8 cellular contexts compared by ENCODE assay signal in genomic region chr11:60130496-60130895, GRCh38. TPM values are rescaled to one million over a fixed set of nuclear protein-coding genes. Genes with fewer than 3 reads are reported as not detected.
A peak's percentile ranks its signal among the peaks of the same experiment; 100 is the strongest.
DNase-seq lines count a peak whose midpoint lies in the region; ATAC-seq and TF ChIP-seq lines count a peak whose summit lies in the region.

No MANE protein-coding gene starts in this region.

- H3K4me3 Mint-ChIP-seq in activated naive CD8-positive, alpha-beta T cell treated with anti-CD3 and anti-CD28 coated beads, Interleukin-2, amount 50 U/mL, for 24 hours = no peak overlapping the region
- H3K4me3 Mint-ChIP-seq in activated naive CD8-positive, alpha-beta T cell treated with anti-CD3 and anti-CD28 coated beads for 36 hours = no peak overlapping the region

- intact Hi-C loops in left lung (cut with DNase I) = no loop called here

- no peaks in the 10 kb centered on the region for H3K9me3 ChIP-seq in left lung

- H3K9me3 Mint-ChIP-seq in activated naive CD8-positive, alpha-beta T cell treated with anti-CD3 and anti-CD28 coated beads, Interleukin-2, amount 50 U/mL, for 24 hours = no peaks in the 10 kb centered on the region
- H3K9me3 Mint-ChIP-seq in activated naive CD8-positive, alpha-beta T cell treated with anti-CD3 and anti-CD28 coated beads for 36 hours = peaks cover 11% of the 10 kb centered on the region

- peak in 1 of 2 donors; percentile 12 for TF ChIP-seq CTCF in left lung (IDR thresholded peaks at IDR 0.05)

- no peak for DNase-seq in activated naive CD8-positive, alpha-beta T cell treated with anti-CD3 and anti-CD28 coated beads, Interleukin-2, amount 50 U/mL, for 24 hours
- no peak for DNase-seq in activated naive CD8-positive, alpha-beta T cell treated with anti-CD3 and anti-CD28 coated beads for 36 hours
- peak; percentile 76 for DNase-seq in MV-4-11 (lab: John Stamatoyannopoulos, UW)
- peak; percentile 2 for DNase-seq in astrocyte of the hippocampus (ENCODE audit: low read depth, low spot score)
- DNase-seq in left lung = no peak

- H3K4me3 ChIP-seq in left lung = no peak overlapping the region

- no peaks in the 10 kb centered on the region for H3K4me1 Mint-ChIP-seq in activated naive CD8-positive, alpha-beta T cell treated with anti-CD3 and anti-CD28 coated beads, Interleukin-2, amount 50 U/mL, for 24 hours
- no peaks in the 10 kb centered on the region for H3K4me1 Mint-ChIP-seq in activated naive CD8-positive, alpha-beta T cell treated with anti-CD3 and anti-CD28 coated beads for 36 hours

- no peaks in the 10 kb centered on the region for H3K27me3 ChIP-seq in left lung

- peaks cover 6% of the 10 kb centered on the region for H3K27me3 Mint-ChIP-seq in activated naive CD8-positive, alpha-beta T cell treated with anti-CD3 and anti-CD28 coated beads, Interleukin-2, amount 50 U/mL, for 24 hours
- peaks cover 3% of the 10 kb centered on the region for H3K27me3 Mint-ChIP-seq in activated naive CD8-positive, alpha-beta T cell treated with anti-CD3 and anti-CD28 coated beads for 36 hours

- peak; percentile 63 for ATAC-seq in activated naive CD8-positive, alpha-beta T cell treated with anti-CD3 and anti-CD28 coated beads, Interleukin-2, amount 50 U/mL, for 24 hours
- ATAC-seq in left lung (peak; percentile 71), GM19455 (IDR thresholded peaks at IDR 0.05; ENCODE audit: unreplicated experiment) (no peak), GM18511 (IDR thresholded peaks at IDR 0.05; ENCODE audit: unreplicated experiment) (no peak), GM21367 (IDR thresholded peaks at IDR 0.05; ENCODE audit: unreplicated experiment) (no peak)

- no peaks in the 10 kb centered on the region for H3K36me3 ChIP-seq in left lung

- no peak overlapping the region for H3K27ac ChIP-seq in left lung

- H3K36me3 Mint-ChIP-seq in activated naive CD8-positive, alpha-beta T cell treated with anti-CD3 and anti-CD28 coated beads, Interleukin-2, amount 50 U/mL, for 24 hours (ENCODE audit: low read depth) = no peaks in the 10 kb centered on the region
- no peaks in the 10 kb centered on the region for H3K36me3 Mint-ChIP-seq in activated naive CD8-positive, alpha-beta T cell treated with anti-CD3 and anti-CD28 coated beads for 36 hours

- H3K4me1 ChIP-seq in left lung = no peaks in the 10 kb centered on the region

- H3K27ac Mint-ChIP-seq in activated naive CD8-positive, alpha-beta T cell treated with anti-CD3 and anti-CD28 coated beads, Interleukin-2, amount 50 U/mL, for 24 hours = no peak overlapping the region
- no peak overlapping the region for H3K27ac Mint-ChIP-seq in activated naive CD8-positive, alpha-beta T cell treated with anti-CD3 and anti-CD28 coated beads for 36 hours

RNA-seq across cellular contexts. Expression of gene MS4A2, which starts 42.0 kb away (rescaled TPM):
- total RNA-seq in activated naive CD8-positive, alpha-beta T cell treated with anti-CD3 and anti-CD28 coated beads for 36 hours = not detected
- total RNA-seq in left lung = 1 to 10 TPM; 3.3 to 6.1 TPM

RNA-seq across cellular contexts. Expression of gene MS4A6A, which starts 52.4 kb away (rescaled TPM):
- not detected for total RNA-seq in activated naive CD8-positive, alpha-beta T cell treated with anti-CD3 and anti-CD28 coated beads for 36 hours
- total RNA-seq in left lung = 100 to 1,000 TPM; 128 to 143 TPM

Comparison
In these comparisons a context has a peak if more than half of its experiments do, and no peak if none do; other contexts are left out.
1. ATAC-seq: peak in activated naive CD8-positive, alpha-beta T cell treated with anti-CD3 and anti-CD28 coated beads, Interleukin-2, amount 50 U/mL, for 24 hours (single experiment) and left lung (single experiment); none in GM19455 (single experiment), GM18511 (single experiment) and GM21367 (single experiment).
2. DNase-seq: peak in MV-4-11 (single experiment) and astrocyte of the hippocampus (single experiment); none in activated naive CD8-positive, alpha-beta T cell treated with anti-CD3 and anti-CD28 coated beads, Interleukin-2, amount 50 U/mL, for 24 hours (single experiment), activated naive CD8-positive, alpha-beta T cell treated with anti-CD3 and anti-CD28 coated beads for 36 hours (single experiment) and left lung (0 of 2).
3. RNA of gene MS4A2, which starts 42.0 kb away (total RNA-seq): 3.3 to 6.1 TPM in left lung; not detected in activated naive CD8-positive, alpha-beta T cell treated with anti-CD3 and anti-CD28 coated beads for 36 hours; every median in the first group is over 4 times any median in the second.
4. RNA of gene MS4A6A, which starts 52.4 kb away (total RNA-seq): 128 to 143 TPM in left lung; not detected in activated naive CD8-positive, alpha-beta T cell treated with anti-CD3 and anti-CD28 coated beads for 36 hours; every median in the first group is over 100 times any median in the second.